1 cellular context compared by ENCODE assay signal in the genomic region with DNA sequence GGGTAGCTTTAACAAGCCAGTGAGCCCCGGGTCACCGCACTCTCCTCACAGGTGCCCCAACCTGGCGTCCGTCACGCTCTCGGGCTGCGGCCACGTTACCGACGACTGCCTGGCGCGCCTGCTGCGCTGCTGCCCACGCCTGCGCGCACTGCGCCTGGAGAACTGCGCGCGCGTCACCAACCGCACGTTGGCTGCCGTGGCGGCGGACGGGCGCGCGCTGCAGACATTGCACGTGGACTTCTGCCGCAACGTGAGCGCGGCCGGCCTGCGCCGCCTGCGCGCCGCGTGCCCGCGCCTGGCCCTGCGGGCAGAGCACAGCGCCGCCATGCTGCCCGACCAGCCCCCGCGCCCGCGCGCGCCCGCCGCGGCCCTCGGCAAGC.
TF ChIP-seq lines count a peak whose summit lies in the region.

No MANE protein-coding gene starts in this region.

TF ChIP-seq in IMR-90, 13 proteins besides CTCF, POLR2A, EP300 and RAD21:
- TF ChIP-seq, protein P1, sequence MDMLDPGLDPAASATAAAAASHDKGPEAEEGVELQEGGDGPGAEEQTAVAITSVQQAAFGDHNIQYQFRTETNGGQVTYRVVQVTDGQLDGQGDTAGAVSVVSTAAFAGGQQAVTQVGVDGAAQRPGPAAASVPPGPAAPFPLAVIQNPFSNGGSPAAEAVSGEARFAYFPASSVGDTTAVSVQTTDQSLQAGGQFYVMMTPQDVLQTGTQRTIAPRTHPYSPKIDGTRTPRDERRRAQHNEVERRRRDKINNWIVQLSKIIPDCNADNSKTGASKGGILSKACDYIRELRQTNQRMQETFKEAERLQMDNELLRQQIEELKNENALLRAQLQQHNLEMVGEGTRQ (IDR thresholded peaks at IDR 0.05; ENCODE audit: low read depth, low read length): peak; percentile 62
- TF ChIP-seq CEBPB (IDR thresholded peaks at IDR 0.05; ENCODE audit: low read depth, low read length) (peak; percentile 31; the same call in 1 of the 2 replicates), MXI1 (IDR thresholded peaks at IDR 0.05; ENCODE audit: borderline replicate concordance, low read depth, low read length) (peak; percentile 98), MAFK (IDR thresholded peaks at IDR 0.05; ENCODE audit: low read depth, low read length) (no peak), MAZ (IDR thresholded peaks at IDR 0.05; ENCODE audit: borderline replicate concordance, low read depth, low read length) (peak; percentile 36; the same call in 1 of the 2 replicates), NFE2L2 (IDR thresholded peaks at IDR 0.05; ENCODE audit: low read depth, low read length) (no peak; the same call in 1 of the 2 replicates), BHLHE40 (IDR thresholded peaks at IDR 0.05; ENCODE audit: low read depth, low read length) (peak; percentile 93), CHD1 (IDR thresholded peaks at IDR 0.05; ENCODE audit: low read depth, low read length) (no peak), RFX5 (IDR thresholded peaks at IDR 0.05; ENCODE audit: low read depth, low read length) (no peak)
